ENCODE assay signal across 14 cellular contexts in genomic region chr5:65699338-65699737, GRCh38.
"Had no signal": no experiment of that assay in that cellular context is flagged by ENCODE, and none has a peak within 500 bp of the region (broad histone marks: within the 10 kb centered on the region; RNA-seq: fewer than 3 reads in every experiment).

No MANE protein-coding gene starts in this region.

- H3K27ac ChIP-seq: epithelial cell of prostate, gastrocnemius medialis, left lung, right lobe of liver had no signal

- H3K4me3 ChIP-seq: gastrocnemius medialis, left lung, right lobe of liver had no signal

- H3K27me3 ChIP-seq: gastrocnemius medialis, left lung, right lobe of liver had no signal

- H3K9me3 ChIP-seq: gastrocnemius medialis, left lung, right lobe of liver had no signal

- H3K36me3 ChIP-seq: gastrocnemius medialis, right lobe of liver had no signal

- ATAC-seq: activated T-cell treated with anti-CD3 and anti-CD28 coated beads, Interleukin-2, amount 50 U/mL, for 4 hours; effector memory CD8-positive, alpha-beta T cell; gastrocnemius medialis; left lung; right lobe of liver; stimulated activated effector memory CD8-positive, alpha-beta T cell treated with anti-CD3 and anti-CD28 coated beads, Interleukin-12 subunit alpha, Interleukin-12 subunit beta, amount 100 ng/mL, for 72 hours had no signal

- H3K4me1 ChIP-seq: left lung, right lobe of liver had no signal

- DNase-seq: activated CD4-positive, alpha-beta memory T cell treated with anti-CD3 and anti-CD28 coated beads for 36 hours; activated gamma-delta T cell; activated T-cell treated with anti-CD3 and anti-CD28 coated beads, Interleukin-2, amount 50 U/mL, for 4 hours; amygdala; effector memory CD8-positive, alpha-beta T cell; gastrocnemius medialis; left lung; mesenchymal stem cell; occipital lobe; right lobe of liver; substantia nigra; trophoblast cell had no signal
